28 cellular contexts compared by ENCODE assay signal in genomic region chr3:188434594-188434993, GRCh38.
DNase-seq lines count a peak whose midpoint lies in the region; ATAC-seq and TF ChIP-seq lines count a peak whose summit lies in the region.
"Had no signal": no experiment of that assay in that cellular context is flagged by ENCODE, and none has a peak within 500 bp of the region (broad histone marks: within the 10 kb centered on the region; RNA-seq: fewer than 3 reads in every experiment).

No MANE protein-coding gene starts in this region.

- CTCF ChIA-PET in activated naive CD4-positive, alpha-beta T cell treated with anti-CD3 and anti-CD28 coated beads for 36 hours (lab: Charles Lee) = no interaction called here

- no peak for TF ChIP-seq EP300 in stomach (IDR thresholded peaks at IDR 0.05)

- no peak for TF ChIP-seq POLR2A in stomach (IDR thresholded peaks at IDR 0.05)

- peaks cover 6% of the 10 kb centered on the region for H3K36me3 Mint-ChIP-seq in activated naive CD4-positive, alpha-beta T cell treated with anti-CD3 and anti-CD28 coated beads, Interleukin-2, amount 50 U/mL, for 24 hours
- H3K36me3 Mint-ChIP-seq in activated naive CD4-positive, alpha-beta T cell treated with anti-CD3 and anti-CD28 coated beads for 36 hours (ENCODE audit: low read depth) = peaks cover 4% of the 10 kb centered on the region
- H3K36me3 Mint-ChIP-seq in T-helper 17 cell (ENCODE audit: low read depth) = peaks cover 2% of the 10 kb centered on the region

- H3K27me3 Mint-ChIP-seq in activated naive CD4-positive, alpha-beta T cell treated with anti-CD3 and anti-CD28 coated beads, Interleukin-2, amount 50 U/mL, for 24 hours = no peaks in the 10 kb centered on the region
- H3K27me3 Mint-ChIP-seq in activated naive CD4-positive, alpha-beta T cell treated with anti-CD3 and anti-CD28 coated beads for 36 hours (ENCODE audit: low read depth) = no peaks in the 10 kb centered on the region
- H3K27me3 Mint-ChIP-seq in T-helper 17 cell = no peaks in the 10 kb centered on the region
- H3K27me3 Mint-ChIP-seq: activated CD4-positive, alpha-beta T cell treated with anti-CD3 and anti-CD28 coated beads, Interleukin-2, amount 10 ng/mL, durations not matched to agents 7 days and 5 days; naive thymus-derived CD8-positive, alpha-beta T cell; T-cell had no signal

- no peak overlapping the region for H3K4me3 ChIP-seq in stomach
- H3K4me3 ChIP-seq: dorsolateral prefrontal cortex, gastroesophageal sphincter, PC-9, prostate gland, skin epidermis, upper lobe of right lung had no signal

- H3K4me1 ChIP-seq in stomach = peaks cover 33 to 88% (median 60%) of the 10 kb centered on the region in 4 donors
- H3K4me1 ChIP-seq: prostate gland had no signal

- no peaks in the 10 kb centered on the region for H3K9me3 Mint-ChIP-seq in activated naive CD4-positive, alpha-beta T cell treated with anti-CD3 and anti-CD28 coated beads, Interleukin-2, amount 50 U/mL, for 24 hours
- H3K9me3 Mint-ChIP-seq in activated naive CD4-positive, alpha-beta T cell treated with anti-CD3 and anti-CD28 coated beads for 36 hours = no peaks in the 10 kb centered on the region
- H3K9me3 Mint-ChIP-seq: naive thymus-derived CD8-positive, alpha-beta T cell; T-cell had no signal

- H3K4me3 Mint-ChIP-seq in activated naive CD4-positive, alpha-beta T cell treated with anti-CD3 and anti-CD28 coated beads, Interleukin-2, amount 50 U/mL, for 24 hours = no peak overlapping the region
- H3K4me3 Mint-ChIP-seq in activated naive CD4-positive, alpha-beta T cell treated with anti-CD3 and anti-CD28 coated beads for 36 hours = no peak overlapping the region
- H3K4me3 Mint-ChIP-seq in T-helper 17 cell = no peak overlapping the region
- H3K4me3 Mint-ChIP-seq: activated CD4-positive, alpha-beta T cell treated with anti-CD3 and anti-CD28 coated beads, Interleukin-2, amount 10 ng/mL, durations not matched to agents 7 days and 5 days; naive thymus-derived CD8-positive, alpha-beta T cell; T-cell had no signal

- H3K27ac ChIP-seq in stomach = peak overlapping the region in 3 of 5 donors; percentile 1 to 76 (median 67)
- H3K27ac ChIP-seq: 22Rv1, KMS-11, PC-9, prostate gland, upper lobe of right lung had no signal

- 91 to 97% (median 94%) methylated on average over 3 of the region's 3 CpGs for WGBS in stomach, 5 donors

- DNase-seq in activated naive CD4-positive, alpha-beta T cell treated with anti-CD3 and anti-CD28 coated beads for 36 hours = no peak
- DNase-seq in T-helper 17 cell = no peak
- peak; percentile 69 for DNase-seq in kidney tubule cell (ENCODE audit: low spot score)
- no peak for DNase-seq in stomach
- no peak for DNase-seq in stimulated activated CD4-positive, alpha-beta T cell treated with anti-CD3 and anti-CD28 coated beads, Interleukin-15, amount 100 ng/mL, for 24 hours
- no peak for DNase-seq in NCI-H748 treated with DMSO at 0.1 percent for 48 hours (lab: John Stamatoyannopoulos, UW)
- no peak for DNase-seq in NCI-H2029 (lab: John Stamatoyannopoulos, UW)
- DNase-seq: activated CD4-positive, alpha-beta T cell treated with anti-CD3 and anti-CD28 coated beads, Interleukin-2, amount 10 ng/mL, durations not matched to agents 7 days and 5 days; activated CD8-positive, alpha-beta memory T cell treated with anti-CD3 and anti-CD28 coated beads, Interleukin-2, amount 50 U/mL, for 48 hours; activated gamma-delta T cell; dorsolateral prefrontal cortex; erythroblast; GF-D8; GOT3; naive thymus-derived CD8-positive, alpha-beta T cell; NCI-H187 treated with DMSO at 0.1 percent for 48 hours; NCI-H2227 treated with DMSO at 0.1 percent for 48 hours; PC-9; SHP77 treated with DMSO at 0.1 percent for 48 hours; stimulated activated CD4-positive, alpha-beta T cell treated with anti-CD3 and anti-CD28 coated beads, Interleukin-2, amount 100 ng/mL, for 48 hours; T-cell; upper lobe of right lung had no signal

- peaks cover 56% of the 10 kb centered on the region for H3K4me1 Mint-ChIP-seq in activated naive CD4-positive, alpha-beta T cell treated with anti-CD3 and anti-CD28 coated beads, Interleukin-2, amount 50 U/mL, for 24 hours
- H3K4me1 Mint-ChIP-seq in activated naive CD4-positive, alpha-beta T cell treated with anti-CD3 and anti-CD28 coated beads for 36 hours (ENCODE audit: low read depth) = peaks cover 41% of the 10 kb centered on the region
- H3K4me1 Mint-ChIP-seq in T-helper 17 cell = peaks cover 30% of the 10 kb centered on the region

- ATAC-seq in T-helper 17 cell = no peak
- ATAC-seq: gastroesophageal sphincter; naive thymus-derived CD8-positive, alpha-beta T cell; T-cell; upper lobe of right lung had no signal

- intact Hi-C loops in activated naive CD4-positive, alpha-beta T cell treated with anti-CD3 and anti-CD28 coated beads for 36 hours (cut with micrococcal nuclease) = no loop called here
- intact Hi-C loops in stomach (cut with DNase I; ENCODE audit: low total_unique reads) = no loop called here

- TF ChIP-seq CTCF in stomach (IDR thresholded peaks at IDR 0.05) = no peak

- H3K27ac Mint-ChIP-seq in activated naive CD4-positive, alpha-beta T cell treated with anti-CD3 and anti-CD28 coated beads, Interleukin-2, amount 50 U/mL, for 24 hours = peak overlapping the region; percentile 36
- H3K27ac Mint-ChIP-seq in activated naive CD4-positive, alpha-beta T cell treated with anti-CD3 and anti-CD28 coated beads for 36 hours = no peak overlapping the region
- peak overlapping the region; percentile 59 for H3K27ac Mint-ChIP-seq in T-helper 17 cell
- H3K27ac Mint-ChIP-seq: activated CD4-positive, alpha-beta T cell treated with anti-CD3 and anti-CD28 coated beads, Interleukin-2, amount 10 ng/mL, durations not matched to agents 7 days and 5 days; T-cell had no signal

- H3K36me3 ChIP-seq in stomach = peaks cover 0 to 4% (median 0%) of the 10 kb centered on the region in 4 donors
- H3K36me3 ChIP-seq: prostate gland, upper lobe of right lung had no signal

- H3K9me3 ChIP-seq in T-helper 17 cell (ENCODE audit: control insufficient read depth, low read length, poor library complexity, severe bottlenecking) = no peaks in the 10 kb centered on the region
- no peaks in the 10 kb centered on the region for H3K9me3 ChIP-seq in stomach
- H3K9me3 ChIP-seq: gastroesophageal sphincter, prostate gland, upper lobe of right lung had no signal

- no peaks in the 10 kb centered on the region for H3K27me3 ChIP-seq in stomach
- H3K27me3 ChIP-seq: dorsolateral prefrontal cortex, gastroesophageal sphincter, upper lobe of right lung had no signal
